In genomic region chr14:75548544-75548943, GRCh38 we compare ENCODE assay signal across 14 cellular contexts. TPM values are rescaled to one million over a fixed set of nuclear protein-coding genes. Genes with fewer than 3 reads are reported as not detected.
A peak's percentile ranks its signal among the peaks of the same experiment; 100 is the strongest.
DNase-seq lines count a peak whose midpoint lies in the region; ATAC-seq and TF ChIP-seq lines count a peak whose summit lies in the region.
"Had no signal": no experiment of that assay in that cellular context is flagged by ENCODE, and none has a peak within 500 bp of the region (broad histone marks: within the 10 kb centered on the region; RNA-seq: fewer than 3 reads in every experiment).

No MANE protein-coding gene starts in this region.

- TF ChIP-seq CTCF in WTC11 (IDR thresholded peaks at IDR 0.05), result no peak

- intact Hi-C loops in Right ventricle myocardium superior (cut with DNase I), result no loop called here

- H3K27ac Mint-ChIP-seq in activated CD8-positive, alpha-beta memory T cell treated with anti-CD3 and anti-CD28 coated beads, Interleukin-2, amount 10 ng/mL, durations not matched to agents 7 days and 5 days, result peak overlapping the region; percentile 6
- H3K27ac Mint-ChIP-seq in T-cell, result peak overlapping the region; percentile 80 to 87
- peak overlapping the region; percentile 90 for H3K27ac Mint-ChIP-seq in stimulated activated effector memory CD8-positive, alpha-beta T cell treated with anti-CD3 and anti-CD28 coated beads, Interleukin-12 subunit alpha, Interleukin-12 subunit beta, amount 100 ng/mL, for 72 hours
- no peak overlapping the region for H3K27ac Mint-ChIP-seq in WTC11

- no peak for DNase-seq in activated CD8-positive, alpha-beta memory T cell treated with anti-CD3 and anti-CD28 coated beads, Interleukin-2, amount 10 ng/mL, durations not matched to agents 7 days and 5 days
- DNase-seq in activated CD8-positive, alpha-beta memory T cell treated with anti-CD3 and anti-CD28 coated beads, Interleukin-2, amount 50 U/mL, for 48 hours, result no peak
- DNase-seq in T-cell (no peak), fibroblast of the conjunctiva (ENCODE audit: low read depth) (peak; percentile 58), Right ventricle myocardium superior (no peak), NCI-H2081 (lab: John Stamatoyannopoulos, UW) (no peak), WTC11 (ENCODE audit: low spot score) (no peak)
- no peak for DNase-seq in stimulated activated effector memory CD8-positive, alpha-beta T cell treated with anti-CD3 and anti-CD28 coated beads, Interleukin-12 subunit alpha, Interleukin-12 subunit beta, amount 100 ng/mL, for 72 hours (ENCODE audit: low spot score in 2 of 2)
- DNase-seq: activated gamma-delta T cell treated with Interleukin-2 at 50 U/mL for 16 hours, cerebellar nuclear complex, DMS153, mammary epithelial cell, occipital lobe had no signal

- no peak for ATAC-seq in activated CD8-positive, alpha-beta memory T cell treated with anti-CD3 and anti-CD28 coated beads, Interleukin-2, amount 10 ng/mL, durations not matched to agents 7 days and 5 days
- ATAC-seq in T-cell (replicated peaks in 1 of 4) (no peak), Right ventricle myocardium superior (ENCODE audit: poor library complexity) (no peak), WTC11 (no peak)
- ATAC-seq in stimulated activated effector memory CD8-positive, alpha-beta T cell treated with anti-CD3 and anti-CD28 coated beads, Interleukin-12 subunit alpha, Interleukin-12 subunit beta, amount 100 ng/mL, for 72 hours, result no peak
- ATAC-seq: esophagus mucosa had no signal

- H3K9me3 Mint-ChIP-seq in activated CD8-positive, alpha-beta memory T cell treated with anti-CD3 and anti-CD28 coated beads, Interleukin-2, amount 10 ng/mL, durations not matched to agents 7 days and 5 days (ENCODE audit: low read depth), result no peaks in the 10 kb centered on the region
- no peaks in the 10 kb centered on the region for H3K9me3 Mint-ChIP-seq in T-cell
- H3K9me3 Mint-ChIP-seq in stimulated activated effector memory CD8-positive, alpha-beta T cell treated with anti-CD3 and anti-CD28 coated beads, Interleukin-12 subunit alpha, Interleukin-12 subunit beta, amount 100 ng/mL, for 72 hours, result no peaks in the 10 kb centered on the region
- no peaks in the 10 kb centered on the region for H3K9me3 Mint-ChIP-seq in WTC11

- CTCF ChIA-PET in activated CD8-positive, alpha-beta memory T cell treated with anti-CD3 and anti-CD28 coated beads, Interleukin-2, amount 10 ng/mL, durations not matched to agents 7 days and 5 days (lab: Charles Lee), result interaction anchor here (1.4 to 4.7 kb wide), 2 partner anchors 13 to 60 kb away, joined by 4 to 33 read pairs; no protein-coding TSS in a partner anchor
- CTCF ChIA-PET in T-cell (lab: Charles Lee), result interaction anchor here in 1 of 2 donors (0.6 to 1.2 kb wide), 3 partner anchors 54 to 105 kb away, joined by 3 to 6 read pairs (median 3); no protein-coding TSS in a partner anchor
- CTCF ChIA-PET in WTC11 (lab: Charles Lee), result interaction anchor here (1.2 kb wide), 1 partner anchor 13 kb away, joined by 3 read pairs; no protein-coding TSS in a partner anchor

- POLR2A ChIA-PET in T-cell (lab: Charles Lee) (no interaction called here), WTC11 (lab: Charles Lee) (no interaction called here)

- no peaks in the 10 kb centered on the region for H3K27me3 Mint-ChIP-seq in activated CD8-positive, alpha-beta memory T cell treated with anti-CD3 and anti-CD28 coated beads, Interleukin-2, amount 10 ng/mL, durations not matched to agents 7 days and 5 days
- H3K27me3 Mint-ChIP-seq in T-cell (no peaks in the 10 kb centered on the region), WTC11 (ENCODE audit: low read depth) (peaks cover 3% of the 10 kb centered on the region; the same call in 1 of the 2 replicates)

- peaks cover 42% of the 10 kb centered on the region for H3K36me3 Mint-ChIP-seq in activated CD8-positive, alpha-beta memory T cell treated with anti-CD3 and anti-CD28 coated beads, Interleukin-2, amount 10 ng/mL, durations not matched to agents 7 days and 5 days
- H3K36me3 Mint-ChIP-seq in T-cell (peaks cover 21% of the 10 kb centered on the region), WTC11 (no peaks in the 10 kb centered on the region)
- peaks cover 62% of the 10 kb centered on the region for H3K36me3 Mint-ChIP-seq in stimulated activated effector memory CD8-positive, alpha-beta T cell treated with anti-CD3 and anti-CD28 coated beads, Interleukin-12 subunit alpha, Interleukin-12 subunit beta, amount 100 ng/mL, for 72 hours

- H3K4me1 Mint-ChIP-seq in activated CD8-positive, alpha-beta memory T cell treated with anti-CD3 and anti-CD28 coated beads, Interleukin-2, amount 10 ng/mL, durations not matched to agents 7 days and 5 days, result peaks cover 73% of the 10 kb centered on the region
- H3K4me1 Mint-ChIP-seq in T-cell, result peaks cover 7 to 47% (median 30%) of the 10 kb centered on the region in 3 donors
- H3K4me1 Mint-ChIP-seq in stimulated activated effector memory CD8-positive, alpha-beta T cell treated with anti-CD3 and anti-CD28 coated beads, Interleukin-12 subunit alpha, Interleukin-12 subunit beta, amount 100 ng/mL, for 72 hours, result peaks cover 76% of the 10 kb centered on the region
- 0 out of 2 replicates have a peak, but pooled peaks cover 2% of the 10 kb centered on the region for H3K4me1 Mint-ChIP-seq in WTC11

- no peak overlapping the region for H3K4me3 Mint-ChIP-seq in activated CD8-positive, alpha-beta memory T cell treated with anti-CD3 and anti-CD28 coated beads, Interleukin-2, amount 10 ng/mL, durations not matched to agents 7 days and 5 days
- no peak overlapping the region for H3K4me3 Mint-ChIP-seq in T-cell
- H3K4me3 Mint-ChIP-seq in stimulated activated effector memory CD8-positive, alpha-beta T cell treated with anti-CD3 and anti-CD28 coated beads, Interleukin-12 subunit alpha, Interleukin-12 subunit beta, amount 100 ng/mL, for 72 hours, result peak overlapping the region; percentile 52
- H3K4me3 Mint-ChIP-seq in WTC11, result no peak overlapping the region

TF ChIP-seq in WTC11, 78 proteins besides CTCF, POLR2A, EP300 and RAD21:
- TF ChIP-seq ZBTB43 (CRISPR knock-in tag; IDR thresholded peaks at IDR 0.05) (no peak), GRHL2 (CRISPR knock-in tag; IDR thresholded peaks at IDR 0.05; ENCODE audit: insufficient replicate concordance, severe bottlenecking) (no peak), IRF1 (CRISPR knock-in tag; IDR thresholded peaks at IDR 0.05) (no peak), TEAD1 (CRISPR knock-in tag; IDR thresholded peaks at IDR 0.05) (no peak), NFATC4 (CRISPR knock-in tag; IDR thresholded peaks at IDR 0.05) (no peak), ATF2 (CRISPR knock-in tag; IDR thresholded peaks at IDR 0.05; ENCODE audit: borderline replicate concordance, low read depth) (no peak), ZNF671 (CRISPR knock-in tag; IDR thresholded peaks at IDR 0.05) (no peak)

RNA-seq across cellular contexts. Expression of gene BATF, which starts 26.3 kb away (rescaled TPM):
- 10 to 100 TPM; 74.6 to 81.3 TPM for total RNA-seq in activated CD8-positive, alpha-beta memory T cell treated with anti-CD3 and anti-CD28 coated beads, Interleukin-2, amount 10 ng/mL, durations not matched to agents 7 days and 5 days
- total RNA-seq in T-cell (10 to 100 TPM; 12.0 to 22.4 (median 19.2) TPM), Right ventricle myocardium superior (0.62 TPM), WTC11 (2021) (0.73 TPM in 1 of 3 replicates, not detected in the others)
- total RNA-seq: mammary epithelial cell had no signal

RNA-seq across cellular contexts. Expression of gene FLVCR2, which starts 29.9 kb away (rescaled TPM):
- 1 to 10 TPM; 2.1 to 5.8 TPM for total RNA-seq in activated CD8-positive, alpha-beta memory T cell treated with anti-CD3 and anti-CD28 coated beads, Interleukin-2, amount 10 ng/mL, durations not matched to agents 7 days and 5 days
- total RNA-seq in T-cell, result 1 to 10 TPM; 1.1 to 7.1 (median 3.1) TPM
- total RNA-seq in Right ventricle myocardium superior, result 2.1 TPM
- 6.6 to 12.9 TPM (median 8.1 TPM) in 3 replicates for total RNA-seq in WTC11 (2021)
